In the genomic region with DNA sequence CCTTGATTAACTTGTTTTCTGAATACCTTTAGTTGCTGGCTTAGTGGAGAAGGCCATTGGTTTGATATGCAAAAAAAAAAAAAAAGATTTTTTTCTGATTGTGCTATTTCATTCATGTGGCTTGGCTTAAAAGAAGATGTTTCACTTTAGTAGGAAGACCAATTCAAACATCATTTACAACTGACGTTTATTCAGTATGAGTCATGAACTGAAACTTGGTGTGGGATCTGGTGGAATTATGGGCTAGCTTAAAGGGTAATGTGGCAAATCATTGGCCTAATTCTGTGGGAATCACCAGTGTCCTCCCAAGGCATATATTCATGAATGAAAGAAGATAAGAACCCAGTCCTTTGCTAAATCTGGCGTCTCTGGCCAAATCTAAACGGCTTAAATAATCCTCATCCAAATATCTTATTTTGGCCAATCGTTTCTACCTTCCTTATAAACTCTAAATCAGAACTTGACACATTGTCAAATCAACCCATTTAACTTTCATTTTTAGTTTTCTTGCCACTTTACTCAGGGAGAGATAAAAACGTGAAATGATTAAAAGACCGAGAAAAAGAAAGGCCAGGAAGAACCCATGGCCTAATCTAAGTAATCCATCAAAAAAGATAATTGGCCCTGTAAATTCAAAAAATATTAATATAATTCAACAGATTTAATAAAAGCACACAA, we compare ENCODE assay signal across 8 cellular contexts.
DNase-seq lines count a peak whose midpoint lies in the region; ATAC-seq lines count a peak whose summit lies in the region.

No MANE protein-coding gene starts in this region.

- H3K4me1 Mint-ChIP-seq in stimulated activated memory B cell treated with anti-CD40 and anti-IgM and Interleukin-4, amounts not matched to agents 10 μg/mL and 1 μg/mL and 100 μg/mL, for 72 hours: peaks cover 60% of the 10 kb centered on the region

- ATAC-seq in activated CD4-positive, CD25-positive, alpha-beta regulatory T cell treated with anti-CD3 and anti-CD28 coated beads, Interleukin-2, amount 50 U/mL, for 24 hours: peak; percentile 76 to 79
- ATAC-seq in HG03139 (IDR thresholded peaks at IDR 0.05; ENCODE audit: unreplicated experiment): peak; percentile 48
- peak; percentile 73 for ATAC-seq in stimulated activated memory B cell treated with anti-CD40 and anti-IgM and Interleukin-4, amounts not matched to agents 10 μg/mL and 1 μg/mL and 100 μg/mL, for 72 hours

- no peaks in the 10 kb centered on the region for H3K27me3 Mint-ChIP-seq in stimulated activated memory B cell treated with anti-CD40 and anti-IgM and Interleukin-4, amounts not matched to agents 10 μg/mL and 1 μg/mL and 100 μg/mL, for 72 hours

- peak overlapping the region; percentile 33 for H3K4me3 Mint-ChIP-seq in stimulated activated memory B cell treated with anti-CD40 and anti-IgM and Interleukin-4, amounts not matched to agents 10 μg/mL and 1 μg/mL and 100 μg/mL, for 72 hours

- H3K27ac Mint-ChIP-seq in stimulated activated memory B cell treated with anti-CD40 and anti-IgM and Interleukin-4, amounts not matched to agents 10 μg/mL and 1 μg/mL and 100 μg/mL, for 72 hours: peak overlapping the region; percentile 42

- DNase-seq in activated CD4-positive, CD25-positive, alpha-beta regulatory T cell treated with anti-CD3 and anti-CD28 coated beads, Interleukin-2, amount 50 U/mL, for 72 hours: no peak
- peak; percentile 73 for DNase-seq in astrocyte of the hippocampus (ENCODE audit: low read depth, low spot score)
- no peak for DNase-seq in NCI-H2029 treated with DMSO at 0.1 percent for 48 hours (lab: John Stamatoyannopoulos, UW)
- DNase-seq in NCI-H82 (lab: John Stamatoyannopoulos, UW): no peak
- no peak for DNase-seq in midbrain (lab: John Stamatoyannopoulos, UW)

- no peaks in the 10 kb centered on the region for H3K9me3 Mint-ChIP-seq in stimulated activated memory B cell treated with anti-CD40 and anti-IgM and Interleukin-4, amounts not matched to agents 10 μg/mL and 1 μg/mL and 100 μg/mL, for 72 hours

- peaks cover 59% of the 10 kb centered on the region for H3K36me3 Mint-ChIP-seq in stimulated activated memory B cell treated with anti-CD40 and anti-IgM and Interleukin-4, amounts not matched to agents 10 μg/mL and 1 μg/mL and 100 μg/mL, for 72 hours
